Comparison of ENCODE assay signal across 10 cellular contexts in the genomic region with DNA sequence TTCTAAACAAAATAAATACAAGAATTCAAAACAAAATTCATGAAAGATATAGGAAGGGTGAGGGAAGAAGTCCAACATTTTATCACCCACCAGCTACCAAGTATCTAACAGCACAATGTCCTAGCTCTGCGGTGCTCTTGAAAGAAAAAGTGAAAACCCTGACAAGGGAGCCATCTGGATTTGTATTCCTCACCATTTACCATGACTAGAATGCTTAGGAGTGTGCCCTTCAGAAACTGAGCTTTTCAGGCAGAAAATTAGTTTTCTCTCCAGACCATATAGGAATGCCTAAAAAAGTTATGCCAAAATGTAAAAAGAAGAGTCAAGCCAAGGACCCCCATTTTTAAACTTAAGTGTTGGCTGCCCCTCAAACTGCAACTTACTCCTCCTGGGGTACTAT. TPM values are rescaled to one million over a fixed set of nuclear protein-coding genes. Genes with fewer than 3 reads are reported as not detected.
DNase-seq lines count a peak whose midpoint lies in the region; ATAC-seq and TF ChIP-seq lines count a peak whose summit lies in the region.
"Had no signal": no experiment of that assay in that cellular context is flagged by ENCODE, and none has a peak within 500 bp of the region (broad histone marks: within the 10 kb centered on the region; RNA-seq: fewer than 3 reads in every experiment).

No MANE protein-coding gene starts in this region.

- H3K9me3 ChIP-seq in MM.1S (replicated peaks; ENCODE audit: insufficient read depth, low read length) (no peaks in the 10 kb centered on the region), mammary epithelial cell (replicated peaks; ENCODE audit: insufficient read depth, low read length) (no peaks in the 10 kb centered on the region), trophoblast cell (ENCODE audit: insufficient read depth, low read depth, low read length) (no peaks in the 10 kb centered on the region)
- H3K9me3 ChIP-seq: thoracic aorta had no signal

- H2AFZ ChIP-seq in MM.1S (ENCODE audit: low read length) (no peak overlapping the region), mammary epithelial cell (ENCODE audit: low read depth, low read length) (no peak overlapping the region), trophoblast cell (ENCODE audit: insufficient read depth, low read length, poor library complexity) (no peak overlapping the region)

- DNase-seq in GM12864 (ENCODE audit: low read depth) = no peak
- no peak for DNase-seq in MM.1S
- no peak for DNase-seq in mammary epithelial cell
- DNase-seq in trophoblast cell = no peak
- DNase-seq in G401 (ENCODE audit: low spot score) = no peak
- no peak for DNase-seq in NCI-H345 treated with DMSO at 0.1 percent for 48 hours (lab: John Stamatoyannopoulos, UW; ENCODE audit: unreplicated experiment)
- no peak for DNase-seq in activated CD8-positive, alpha-beta memory T cell treated with anti-CD3 and anti-CD28 coated beads, Interleukin-2, amount 50 U/mL, for 48 hours
- DNase-seq: GF-D8 had no signal

- H4K91ac ChIP-seq in trophoblast cell (ENCODE audit: low read depth, low read length) = no peak overlapping the region

- H3K27ac ChIP-seq in MM.1S (ENCODE audit: low read length) = no peak overlapping the region
- H3K27ac ChIP-seq in mammary epithelial cell (ENCODE audit: insufficient read depth, low read depth, low read length) = no peak overlapping the region
- H3K27ac ChIP-seq in trophoblast cell (ENCODE audit: low read depth, low read length) = no peak overlapping the region
- H3K27ac ChIP-seq: thoracic aorta had no signal

- 100% methylated on average over 1 of the region's 1 CpG for WGBS in mammary epithelial cell (ENCODE audit: low coverage, missing lambda C conversion rate)
- no CpG with 5 or more reads among the region's 1 CpG for WGBS in trophoblast cell (ENCODE audit: extremely low coverage, insufficient coverage, insufficient read length)

- H3K4me3 ChIP-seq in GM12864 (ENCODE audit: low read depth, low read length) (peak overlapping the region; percentile 94; the same call in 1 of the 2 replicates), MM.1S (ENCODE audit: low read length) (no peak overlapping the region), mammary epithelial cell (replicated peaks in 1 of 3; ENCODE audit: insufficient read depth in 1 of 3, low read depth in 2 of 3, low read length in 3 of 3) (no peak overlapping the region), trophoblast cell (ENCODE audit: low read depth, low read length) (no peak overlapping the region)
- H3K4me3 ChIP-seq: thoracic aorta had no signal

- H4K12ac ChIP-seq in trophoblast cell (ENCODE audit: low read depth, low read length) = no peak overlapping the region

- CTCF ChIA-PET in mammary epithelial cell (lab: Charles Lee; ENCODE audit: low non-redundant PET) = no interaction called here

- H3K9me2 ChIP-seq in MM.1S (replicated peaks; ENCODE audit: insufficient read depth, low read length) = no peaks in the 10 kb centered on the region

- H3K4me2 ChIP-seq in MM.1S (ENCODE audit: low read depth, low read length) (peak overlapping the region; percentile 99; the same call in 1 of the 2 replicates), mammary epithelial cell (ENCODE audit: insufficient read depth, low read depth, low read length) (peak overlapping the region; percentile 90), trophoblast cell (ENCODE audit: low read length) (no peak overlapping the region)

- H2BK5ac ChIP-seq in trophoblast cell (ENCODE audit: low read depth, low read length, poor library complexity) = no peak overlapping the region

- intact Hi-C loops in mammary epithelial cell (cut with micrococcal nuclease) = no loop called here

- peaks cover 67% of the 10 kb centered on the region for H4K20me1 ChIP-seq in MM.1S (ENCODE audit: insufficient read depth, low read length)
- peaks cover 10% of the 10 kb centered on the region for H4K20me1 ChIP-seq in mammary epithelial cell (ENCODE audit: insufficient read depth, low read length)

- peaks cover 59% of the 10 kb centered on the region for H3F3A ChIP-seq in MM.1S (ENCODE audit: insufficient read depth, low read length)

- peak overlapping the region; percentile 85 for H3K4ac ChIP-seq in trophoblast cell (ENCODE audit: low read depth, low read length)

- no peaks in the 10 kb centered on the region for H3K27me3 ChIP-seq in MM.1S (replicated peaks; ENCODE audit: insufficient read depth, low read length)
- H3K27me3 ChIP-seq in mammary epithelial cell (ENCODE audit: insufficient read depth, low read length) = no peaks in the 10 kb centered on the region
- H3K27me3 ChIP-seq in trophoblast cell (ENCODE audit: insufficient read depth, low read length) = no peaks in the 10 kb centered on the region

- no peak overlapping the region for H2BK12ac ChIP-seq in trophoblast cell (ENCODE audit: low read length)

- H3K14ac ChIP-seq in trophoblast cell (ENCODE audit: low read length) = no peak overlapping the region

- no peak overlapping the region for H2AK5ac ChIP-seq in trophoblast cell (ENCODE audit: low read length)

- no peak overlapping the region for H2BK120ac ChIP-seq in trophoblast cell (ENCODE audit: insufficient read depth, low read length, poor library complexity)

- TF ChIP-seq CTCF in GM12864 (IDR thresholded peaks at IDR 0.05; ENCODE audit: low read depth, low read length, missing control alignments) (no peak), MM.1S (IDR thresholded peaks at IDR 0.05; ENCODE audit: low read length) (no peak), mammary epithelial cell (conservative IDR thresholded peaks at IDR 0.05 in 1 of 2, IDR thresholded peaks at IDR 0.05 in 1 of 2; ENCODE audit: extremely low read depth in 1 of 2, insufficient read depth in 1 of 2, low read depth in 1 of 2, low read length in 2 of 2) (no peak)

- dilution Hi-C loops in mammary epithelial cell (cut with HindIII; ENCODE audit: low sequenced_read_pairs) = no loop called here

- H3K79me2 ChIP-seq in MM.1S (ENCODE audit: low read length) (peaks cover 94% of the 10 kb centered on the region), mammary epithelial cell (ENCODE audit: insufficient read depth, low read length) (peaks cover 98% of the 10 kb centered on the region), trophoblast cell (ENCODE audit: control insufficient read depth, insufficient read depth, low read length, poor library complexity) (peaks cover 41% of the 10 kb centered on the region)

- peaks cover 60% of the 10 kb centered on the region for H3K4me1 ChIP-seq in MM.1S (ENCODE audit: low read length)
- H3K4me1 ChIP-seq in mammary epithelial cell (ENCODE audit: insufficient read depth, low read length) = peaks cover 56% of the 10 kb centered on the region
- H3K4me1 ChIP-seq in trophoblast cell (ENCODE audit: control insufficient read depth in 1 of 2, insufficient read depth in 2 of 2, low read length in 2 of 2) = peaks cover 6 to 7% of the 10 kb centered on the region in 2 experiments

- no peak overlapping the region for H3K18ac ChIP-seq in trophoblast cell (ENCODE audit: low read length)

- BruUV-seq in mammary epithelial cell (replicated peaks; lab: Mats Ljungman, UMichigan) = no TSS peak

- in situ Hi-C loops in mammary epithelial cell (cut with MboI; ENCODE audit: low sequenced_read_pairs in 2 of 2) = loop anchor here in 1 of 2 donors (25.0 kb wide), 2 partner anchors 323 to 452 kb away; a partner anchor contains a TSS
- in situ Hi-C loops in G401 (cut with HindIII; ENCODE audit: low sequenced_read_pairs) = no loop called here

- H3K79me1 ChIP-seq in trophoblast cell (ENCODE audit: low read length) = peaks cover 16% of the 10 kb centered on the region

- no peak overlapping the region for H4K8ac ChIP-seq in trophoblast cell (ENCODE audit: low read depth, low read length)

- no peak for ATAC-seq in HG02885 (IDR thresholded peaks at IDR 0.05; ENCODE audit: poor library complexity, unreplicated experiment)

- no peak overlapping the region for H3K23ac ChIP-seq in trophoblast cell (ENCODE audit: low read length)

- H3K36me3 ChIP-seq in MM.1S (replicated peaks; ENCODE audit: insufficient read depth, low read length) = peaks cover 17% of the 10 kb centered on the region; the same call in 1 of the 2 replicates
- peaks cover 11% of the 10 kb centered on the region for H3K36me3 ChIP-seq in mammary epithelial cell (ENCODE audit: insufficient read depth, low read length)
- H3K36me3 ChIP-seq in trophoblast cell (ENCODE audit: control insufficient read depth in 1 of 2, insufficient read depth in 2 of 2, low read length in 2 of 2) = peaks cover 2 to 6% of the 10 kb centered on the region in 2 experiments
- H3K36me3 ChIP-seq: thoracic aorta had no signal

- H3K9ac ChIP-seq in MM.1S (ENCODE audit: low read length) = no peak overlapping the region
- H3K9ac ChIP-seq in mammary epithelial cell (ENCODE audit: insufficient read depth, low read length) = no peak overlapping the region
- H3K9ac ChIP-seq in trophoblast cell (ENCODE audit: low read length) = no peak overlapping the region

RNA-seq across cellular contexts. Expression of a gene that starts 4.5 kb away (rescaled TPM):
- total RNA-seq in mammary epithelial cell = 100 to 1,000 TPM in 1 of 2 donors, 10 to 100 TPM in 1; 68.0 to 137 TPM
- polyA plus RNA-seq in mammary epithelial cell = 91.8 TPM
- 93.1 TPM for polyA minus RNA-seq in mammary epithelial cell
- polyA plus RNA-seq in trophoblast cell (2013) = 333 and 360 TPM in 2 replicates
- total RNA-seq in G401 (2014; rRNA removed; shearing (Covaris generic)) = 150 and 169 TPM in 2 replicates

RNA-seq across cellular contexts. Expression of a gene that starts 4.7 kb away (rescaled TPM):
- total RNA-seq in mammary epithelial cell = 10 to 100 TPM; 15.8 to 36.2 TPM
- polyA plus RNA-seq in mammary epithelial cell = 22.4 TPM
- 12.3 TPM for polyA minus RNA-seq in mammary epithelial cell
- polyA plus RNA-seq in trophoblast cell (2013) = 20.7 and 21.8 TPM in 2 replicates
- total RNA-seq in G401 (2014; rRNA removed; shearing (Covaris generic)) = 20.9 and 34.5 TPM in 2 replicates
